ENCODE assay signal across 10 cellular contexts in genomic region chr9:137607141-137607857, GRCh38. TPM values are rescaled to one million over a fixed set of nuclear protein-coding genes. Genes with fewer than 3 reads are reported as not detected.
DNase-seq lines count a peak whose midpoint lies in the region; ATAC-seq and TF ChIP-seq lines count a peak whose summit lies in the region.
"Had no signal": no experiment of that assay in that cellular context is flagged by ENCODE, and none has a peak within 500 bp of the region (broad histone marks: within the 10 kb centered on the region; RNA-seq: fewer than 3 reads in every experiment).

No MANE protein-coding gene starts in this region.

- H3K9ac ChIP-seq in HCT116 (ENCODE audit: low read length): peak overlapping the region; percentile 86

- peak overlapping the region; percentile 65 to 85 for H3K4me3 ChIP-seq in HCT116 (replicated peaks in 1 of 2; ENCODE audit: low read depth in 1 of 2, low read length in 2 of 2)
- H3K4me3 ChIP-seq in foreskin fibroblast (ENCODE audit: low read depth in 1 of 2, low read length in 2 of 2): peak overlapping the region; percentile 58 to 64
- H3K4me3 ChIP-seq in retinal pigment epithelial cell (ENCODE audit: low read length): peak overlapping the region; percentile 44
- no peak overlapping the region for H3K4me3 ChIP-seq in effector memory CD4-positive, alpha-beta T cell (ENCODE audit: insufficient read depth, low read depth, low read length, poor library complexity, severe bottlenecking)
- H3K4me3 ChIP-seq in WERI-Rb-1 (ENCODE audit: low read depth, low read length): no peak overlapping the region
- H3K4me3 ChIP-seq: SJSA1 had no signal

- H3K4me1 ChIP-seq in HCT116 (ENCODE audit: control insufficient read depth in 1 of 2, insufficient read depth in 2 of 2, low read length in 2 of 2): peaks cover 32 to 70% of the 10 kb centered on the region in 2 experiments
- peaks cover 26% of the 10 kb centered on the region for H3K4me1 ChIP-seq in effector memory CD4-positive, alpha-beta T cell (ENCODE audit: control insufficient read depth, insufficient read depth, low read length, poor library complexity, severe bottlenecking)

- TSS peak; percentile 51 for BruUV-seq in HCT116 (replicated peaks; lab: Mats Ljungman, UMichigan)

- CTCF ChIA-PET in HCT116 (lab: Charles Lee): no interaction called here
- CTCF ChIA-PET in RWPE1 (lab: Yijun Ruan, JAX): interaction anchor here (0.5 to 1.1 kb wide), 3 partner anchors 25 to 65 kb away, joined by 4 to 7 read pairs (median 4); partner anchors contain the start of gene DPH7

- H3K27ac ChIP-seq in HCT116 (ENCODE audit: low read depth, low read length): peak overlapping the region; percentile 94; the same call in 1 of the 2 replicates
- peak overlapping the region; percentile 100 for H3K27ac ChIP-seq in RWPE1
- H3K27ac ChIP-seq in effector memory CD4-positive, alpha-beta T cell (ENCODE audit: insufficient read depth, low read length, poor library complexity, severe bottlenecking): no peak overlapping the region
- H3K27ac ChIP-seq in WERI-Rb-1: no peak overlapping the region
- H3K27ac ChIP-seq: SJSA1 had no signal

- RAD21 ChIA-PET in HCT116 (lab: Charles Lee; ENCODE audit: low non-redundant PET in 1 of 2, low total read pairs in 2 of 2, uncharacterized antibody in 2 of 2, unreplicated experiment in 2 of 2): no interaction called here

- H3K36me3 ChIP-seq in HCT116 (ENCODE audit: control insufficient read depth in 1 of 2, insufficient read depth in 2 of 2, low read length in 2 of 2) (no peaks in the 10 kb centered on the region), WERI-Rb-1 (no peaks in the 10 kb centered on the region)
- no peaks in the 10 kb centered on the region for H3K36me3 ChIP-seq in effector memory CD4-positive, alpha-beta T cell (ENCODE audit: control insufficient read depth, insufficient read depth, low read length)
- H3K36me3 ChIP-seq: thyroid gland had no signal

- peak overlapping the region; percentile 98 for H3K4me2 ChIP-seq in HCT116 (ENCODE audit: low read length)

- H3K9me3 ChIP-seq in HCT116 (ENCODE audit: control insufficient read depth in 1 of 2, insufficient read depth in 1 of 2, low read depth in 1 of 2, low read length in 2 of 2) (no peaks in the 10 kb centered on the region), WERI-Rb-1 (ENCODE audit: severe bottlenecking) (no peaks in the 10 kb centered on the region)
- no peaks in the 10 kb centered on the region for H3K9me3 ChIP-seq in effector memory CD4-positive, alpha-beta T cell (ENCODE audit: control insufficient read depth, low read length)
- H3K9me3 ChIP-seq: thyroid gland had no signal

- H3K27me3 ChIP-seq in HCT116 (ENCODE audit: insufficient read depth, low read length): no peaks in the 10 kb centered on the region
- no peaks in the 10 kb centered on the region for H3K27me3 ChIP-seq in effector memory CD4-positive, alpha-beta T cell (replicated peaks; ENCODE audit: control insufficient read depth, insufficient read depth, low read length, poor library complexity, severe bottlenecking)
- H3K27me3 ChIP-seq in WERI-Rb-1 (ENCODE audit: insufficient read depth, low read depth, severe bottlenecking): no peaks in the 10 kb centered on the region
- H3K27me3 ChIP-seq: SJSA1, thyroid gland had no signal

- TF ChIP-seq CTCF in HCT116 (IDR thresholded peaks at IDR 0.05 in 2 of 3, conservative IDR thresholded peaks at IDR 0.05 in 1 of 3; ENCODE audit: borderline replicate concordance in 1 of 3, insufficient read depth in 1 of 3, low read depth in 2 of 3, low read length in 2 of 3) (no peak), RWPE1 (conservative IDR thresholded peaks at IDR 0.05; ENCODE audit: low read depth) (no peak), foreskin fibroblast (IDR thresholded peaks at IDR 0.05; ENCODE audit: low read depth, low read length) (no peak), retinal pigment epithelial cell (conservative IDR thresholded peaks at IDR 0.05; ENCODE audit: low read depth, low read length) (no peak), WERI-Rb-1 (IDR thresholded peaks at IDR 0.05; ENCODE audit: low read depth, low read length) (no peak)

- no peaks in the 10 kb centered on the region for H4K20me1 ChIP-seq in HCT116 (ENCODE audit: insufficient read depth)

- H3K79me2 ChIP-seq in HCT116 (ENCODE audit: insufficient read depth, low read length): peaks cover 42% of the 10 kb centered on the region; the same call in 1 of the 2 replicates

- H2AFZ ChIP-seq in HCT116 (ENCODE audit: low read depth, low read length, poor library complexity, severe bottlenecking): no peak overlapping the region

- POLR2A ChIA-PET in HCT116 (lab: Charles Lee): no interaction called here
- POLR2A ChIA-PET in RWPE1 (lab: Yijun Ruan, JAX; ENCODE audit: low non-redundant PET): no interaction called here

- TF ChIP-seq POLR2A in HCT116 (IDR thresholded peaks at IDR 0.05; ENCODE audit: borderline replicate concordance, extremely low read depth, insufficient read depth, insufficient read length): no peak

- DNase-seq in HCT116 (ENCODE audit: low read depth, low spot score) (no peak), RWPE1 (ENCODE audit: low spot score) (no peak), foreskin fibroblast (peak; percentile 68 to 81), retinal pigment epithelial cell (ENCODE audit: low read depth) (no peak), mesenteric fat pad (ENCODE audit: low spot score) (no peak), WERI-Rb-1 (no peak)
- DNase-seq in effector memory CD4-positive, alpha-beta T cell: no peak

- no peak for TF ChIP-seq RAD21 in HCT116 (IDR thresholded peaks at IDR 0.05; ENCODE audit: low read depth)

- intact Hi-C loops in HCT116 (cut with micrococcal nuclease): no loop called here

- ATAC-seq in HCT116 (no peak), HG02870 (IDR thresholded peaks at IDR 0.05; ENCODE audit: unreplicated experiment) (no peak)

- no peaks in the 10 kb centered on the region for H3K9me2 ChIP-seq in HCT116 (ENCODE audit: insufficient read depth)

TF ChIP-seq in HCT116, 20 proteins besides CTCF, POLR2A, EP300 and RAD21 (continues in another document):
- TF ChIP-seq SIN3A (IDR thresholded peaks at IDR 0.05; ENCODE audit: low read depth) (no peak), MAX (IDR thresholded peaks at IDR 0.05) (no peak), POLR2AphosphoS5 (IDR thresholded peaks at IDR 0.05; ENCODE audit: low read depth, low read length) (no peak), REST (IDR thresholded peaks at IDR 0.05; ENCODE audit: low read depth) (no peak), SP1 (IDR thresholded peaks at IDR 0.05; ENCODE audit: low read depth) (no peak), ZNF274 (IDR thresholded peaks at IDR 0.05; ENCODE audit: low read depth, low read length) (no peak), EGR1 (IDR thresholded peaks at IDR 0.05; ENCODE audit: low read depth) (no peak), JUND (IDR thresholded peaks at IDR 0.05) (no peak), EZH2 (IDR thresholded peaks at IDR 0.05) (no peak)

RNA-seq across cellular contexts. Expression of gene ARRDC1, which starts 1.8 kb away (rescaled TPM):
- total RNA-seq in HCT116 (2021; ENCODE audit: unreplicated experiment) (82.8 TPM), mesenteric fat pad (22.4 TPM)
- polyA plus RNA-seq in HCT116 (2012): 85.6 and 96.3 TPM in 2 replicates

RNA-seq across cellular contexts. Expression of gene EHMT1, which starts 11.5 kb away (rescaled TPM):
- total RNA-seq in HCT116 (2021; ENCODE audit: unreplicated experiment): 86.1 TPM
- polyA plus RNA-seq in HCT116 (2012): 33.9 and 35.5 TPM in 2 replicates
- total RNA-seq in mesenteric fat pad: 95.3 TPM

RNA-seq across cellular contexts. Expression of gene ZMYND19, which starts 17.0 kb away (rescaled TPM):
- total RNA-seq in HCT116 (2021; ENCODE audit: unreplicated experiment): 57.4 TPM
- 25.0 and 29.7 TPM in 2 replicates for polyA plus RNA-seq in HCT116 (2012)
- total RNA-seq in mesenteric fat pad: 18.6 TPM

RNA-seq across cellular contexts. Expression of gene DPH7, which starts 28.6 kb away (rescaled TPM):
- 54.4 TPM for total RNA-seq in HCT116 (2021; ENCODE audit: unreplicated experiment)
- 38.5 and 39.6 TPM in 2 replicates for polyA plus RNA-seq in HCT116 (2012)
- 17.6 TPM for total RNA-seq in mesenteric fat pad

RNA-seq across cellular contexts. Expression of gene MRPL41, which starts 55.6 kb away (rescaled TPM):
- 69.5 TPM for total RNA-seq in HCT116 (2021; ENCODE audit: unreplicated experiment)
- polyA plus RNA-seq in HCT116 (2012): 54.7 and 61.9 TPM in 2 replicates
- 81.6 TPM for total RNA-seq in mesenteric fat pad

Comparison
In these comparisons a context has a peak if more than half of its experiments do, and no peak if none do; other contexts are left out.
1. DNase-seq: peak in foreskin fibroblast (2 of 2); none in HCT116 (single experiment), RWPE1 (single experiment), retinal pigment epithelial cell (single experiment), effector memory CD4-positive, alpha-beta T cell (0 of 3), mesenteric fat pad (single experiment) and WERI-Rb-1 (single experiment).
2. H3K27ac ChIP-seq: peak in HCT116 (single experiment) and RWPE1 (single experiment); none in effector memory CD4-positive, alpha-beta T cell (single experiment) and WERI-Rb-1 (single experiment).
3. H3K4me3 ChIP-seq: peak in HCT116 (2 of 2), foreskin fibroblast (2 of 2) and retinal pigment epithelial cell (single experiment); none in effector memory CD4-positive, alpha-beta T cell (single experiment) and WERI-Rb-1 (single experiment).